In genomic region chr16:16019488-16019887, GRCh38 we compare ENCODE assay signal across 11 cellular contexts.
DNase-seq lines count a peak whose midpoint lies in the region; ATAC-seq and TF ChIP-seq lines count a peak whose summit lies in the region.
"Had no signal": no experiment of that assay in that cellular context is flagged by ENCODE, and none has a peak within 500 bp of the region (broad histone marks: within the 10 kb centered on the region; RNA-seq: fewer than 3 reads in every experiment).

No MANE protein-coding gene starts in this region.

- H3K27ac ChIP-seq in SJCRH30: no peak overlapping the region
- no peak overlapping the region for H3K27ac ChIP-seq in right atrium auricular region
- H3K27ac ChIP-seq: lower lobe of right lung had no signal

- H3K4me1 ChIP-seq in SJCRH30 (peaks cover 28% of the 10 kb centered on the region), right atrium auricular region (peaks cover 0 to 35% of the 10 kb centered on the region in 2 donors)

- H3K4me3 ChIP-seq in AG10803 (ENCODE audit: low read length) (no peak overlapping the region), SJCRH30 (no peak overlapping the region), right atrium auricular region (no peak overlapping the region)
- H3K4me3 ChIP-seq: lower lobe of right lung had no signal

- peaks cover 4% of the 10 kb centered on the region; the same call in 1 of the 2 replicates for H3K36me3 ChIP-seq in SJCRH30
- peaks cover 17% of the 10 kb centered on the region for H3K36me3 ChIP-seq in right atrium auricular region

- DNase-seq in AG10803 (ENCODE audit: low read depth): peak; percentile 80
- DNase-seq in HPDE6-E6E7 (ENCODE audit: extremely low spot score): peak; percentile 38
- peak; percentile 42 for DNase-seq in amniotic stem cell (lab: John Stamatoyannopoulos, UW)
- DNase-seq in hepatic stellate cell (ENCODE audit: low spot score): peak; percentile 89
- DNase-seq in SJCRH30: no peak
- DNase-seq in right atrium auricular region (ENCODE audit: low spot score): no peak
- no peak for DNase-seq in Ammon's horn (ENCODE audit: low spot score)
- DNase-seq: CD8-positive, alpha-beta T cell; lower lobe of right lung; NCI-H526 had no signal

- TF ChIP-seq CTCF in AG10803 (conservative IDR thresholded peaks at IDR 0.05; ENCODE audit: low read length) (no peak), right atrium auricular region (IDR thresholded peaks at IDR 0.05) (no peak)

- H3K9me3 ChIP-seq in SJCRH30 (replicated peaks) (no peaks in the 10 kb centered on the region), right atrium auricular region (no peaks in the 10 kb centered on the region)
- H3K9me3 ChIP-seq: lower lobe of right lung had no signal

- no peaks in the 10 kb centered on the region for H3K27me3 ChIP-seq in SJCRH30
- no peaks in the 10 kb centered on the region for H3K27me3 ChIP-seq in right atrium auricular region

- ATAC-seq in GM19324 (IDR thresholded peaks at IDR 0.05; ENCODE audit: low FRiP score, unreplicated experiment): no peak
- ATAC-seq: CD8-positive, alpha-beta T cell; lower lobe of right lung had no signal

Comparison
In these comparisons a context has a peak if more than half of its experiments do, and no peak if none do; other contexts are left out.
1. DNase-seq: peak in AG10803 (single experiment), HPDE6-E6E7 (single experiment), amniotic stem cell (single experiment) and hepatic stellate cell (single experiment); none in SJCRH30 (0 of 2), right atrium auricular region (single experiment) and Ammon's horn (single experiment).